ENCODE assay signal across 1 cellular context in the genomic region with DNA sequence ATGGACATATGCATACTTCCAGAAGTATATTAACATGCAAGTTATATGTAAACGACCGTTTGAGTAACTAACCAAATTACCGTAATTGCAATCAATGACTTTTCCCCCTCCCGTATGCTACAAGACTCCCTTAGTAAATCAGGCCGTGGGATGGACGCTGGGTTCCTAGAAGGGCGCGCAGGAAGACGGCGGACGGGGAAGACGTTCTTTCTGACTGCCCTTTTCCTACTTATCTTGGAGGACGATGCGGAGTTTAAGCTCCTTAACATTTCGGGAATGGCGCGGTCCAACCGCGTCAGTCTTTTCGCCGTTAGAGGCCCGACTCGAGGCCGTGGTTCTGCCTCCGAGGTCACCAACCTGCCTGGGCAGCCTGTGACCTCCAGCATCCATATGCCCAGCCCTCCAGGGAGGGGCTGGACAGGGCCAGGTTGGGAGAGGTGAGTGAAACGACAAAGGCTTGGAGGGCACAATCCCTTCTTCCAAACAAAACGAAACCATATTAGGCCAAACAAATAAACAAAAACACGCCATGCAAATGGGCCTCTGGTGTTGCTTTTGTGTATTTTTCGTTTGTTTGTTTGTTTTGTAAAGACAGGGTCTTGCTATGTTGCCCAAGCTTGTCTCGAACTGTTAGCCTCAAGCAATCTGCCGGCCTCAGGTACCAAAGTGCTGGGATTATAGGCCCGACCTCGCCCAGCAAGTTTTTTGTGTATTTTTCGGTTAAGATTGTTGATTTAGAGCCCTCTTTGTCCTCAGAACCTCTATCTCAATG.
TF ChIP-seq lines count a peak whose summit lies in the region.

No MANE protein-coding gene starts in this region.

TF ChIP-seq in K562, 482 proteins besides CTCF, POLR2A, EP300 and RAD21 (continued from another document):
- TF ChIP-seq ZNF592 (IDR thresholded peaks at IDR 0.05): peak; percentile 47; the same call in 1 of the 2 replicates
- TF ChIP-seq TEAD1 (CRISPR knock-in tag; IDR thresholded peaks at IDR 0.05): 0 out of 4 replicates have a peak, but pooled peaks of 1 of the 2 experiments have one; percentile 8
- TF ChIP-seq, protein P1, sequence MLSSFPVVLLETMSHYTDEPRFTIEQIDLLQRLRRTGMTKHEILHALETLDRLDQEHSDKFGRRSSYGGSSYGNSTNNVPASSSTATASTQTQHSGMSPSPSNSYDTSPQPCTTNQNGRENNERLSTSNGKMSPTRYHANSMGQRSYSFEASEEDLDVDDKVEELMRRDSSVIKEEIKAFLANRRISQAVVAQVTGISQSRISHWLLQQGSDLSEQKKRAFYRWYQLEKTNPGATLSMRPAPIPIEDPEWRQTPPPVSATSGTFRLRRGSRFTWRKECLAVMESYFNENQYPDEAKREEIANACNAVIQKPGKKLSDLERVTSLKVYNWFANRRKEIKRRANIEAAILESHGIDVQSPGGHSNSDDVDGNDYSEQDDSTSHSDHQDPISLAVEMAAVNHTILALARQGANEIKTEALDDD (IDR thresholded peaks at IDR 0.05): 0 out of 2 replicates have a peak, but pooled peaks have one; percentile 11
- peak; percentile 32; the same call in 1 of the 2 replicates for TF ChIP-seq SIN3B (IDR thresholded peaks at IDR 0.05; ENCODE audit: low read depth)
- TF ChIP-seq FOXM1 (IDR thresholded peaks at IDR 0.05; ENCODE audit: low read depth): no peak
- no peak for TF ChIP-seq FOXM1 (CRISPR knock-in tag; IDR thresholded peaks at IDR 0.05; ENCODE audit: low read depth)
- TF ChIP-seq ZC3H4 (CRISPR knock-in tag; IDR thresholded peaks at IDR 0.05; ENCODE audit: borderline replicate concordance): 0 out of 2 replicates have a peak, but pooled peaks have one; percentile 67
- TF ChIP-seq GABPB1 (CRISPR knock-in tag; IDR thresholded peaks at IDR 0.05): 0 out of 2 replicates have a peak, but pooled peaks have one; percentile 49
- TF ChIP-seq ZNF347 (CRISPR knock-in tag; IDR thresholded peaks at IDR 0.05; ENCODE audit: low read depth): no peak
TF ChIP-seq in K562: peak in this region for 59.
